12 cellular contexts compared by ENCODE assay signal in genomic region chr1:209653915-209654351, GRCh38. TPM values are rescaled to one million over a fixed set of nuclear protein-coding genes. Genes with fewer than 3 reads are reported as not detected.
DNase-seq lines count a peak whose midpoint lies in the region; ATAC-seq and TF ChIP-seq lines count a peak whose summit lies in the region.
"Had no signal": no experiment of that assay in that cellular context is flagged by ENCODE, and none has a peak within 500 bp of the region (broad histone marks: within the 10 kb centered on the region; RNA-seq: fewer than 3 reads in every experiment).

No MANE protein-coding gene starts in this region.

- peaks cover 7% of the 10 kb centered on the region for H3F3A ChIP-seq in smooth muscle cell (ENCODE audit: low read depth)

- no peak for TF ChIP-seq CTCF in smooth muscle cell (IDR thresholded peaks at IDR 0.05; ENCODE audit: borderline replicate concordance, insufficient read depth, poor library complexity, severe bottlenecking)

- peak; percentile 36 for ATAC-seq in HG03432 (IDR thresholded peaks at IDR 0.05; ENCODE audit: unreplicated experiment)
- no peak for ATAC-seq in GM19351 (IDR thresholded peaks at IDR 0.05; ENCODE audit: unreplicated experiment)

- no peaks in the 10 kb centered on the region for H4K20me1 ChIP-seq in smooth muscle cell (ENCODE audit: low read depth)

- peak; percentile 10 for DNase-seq in DMS79 treated with DMSO at 0.1 percent for 48 hours (lab: John Stamatoyannopoulos, UW)
- DNase-seq in DMS79 (lab: John Stamatoyannopoulos, UW): no peak
- DNase-seq in smooth muscle cell (lab: John Stamatoyannopoulos, UW; ENCODE audit: unreplicated experiment): no peak
- no peak for DNase-seq in cerebellum (ENCODE audit: low spot score)
- DNase-seq in SK-N-DZ (ENCODE audit: low spot score): no peak
- DNase-seq: mesendoderm had no signal

- H3K27ac ChIP-seq in smooth muscle cell (ENCODE audit: low read depth): peak overlapping the region; percentile 89

- no peak overlapping the region for H3K4me3 ChIP-seq in endocrine pancreas (ENCODE audit: control insufficient read depth, insufficient read depth, low read length)
- H3K4me3 ChIP-seq in smooth muscle cell: no peak overlapping the region
- H3K4me3 ChIP-seq: HAP-1 had no signal

- no peak overlapping the region for H2AFZ ChIP-seq in smooth muscle cell (ENCODE audit: low read depth)

- H3K36me3 ChIP-seq in endocrine pancreas (ENCODE audit: control insufficient read depth, insufficient read depth, low read length) (no peaks in the 10 kb centered on the region), smooth muscle cell (ENCODE audit: low read depth) (no peaks in the 10 kb centered on the region)
- H3K36me3 ChIP-seq: HAP-1 had no signal

- H3K79me2 ChIP-seq in smooth muscle cell (ENCODE audit: low read depth): no peaks in the 10 kb centered on the region

- peaks cover 8% of the 10 kb centered on the region for H3K4me1 ChIP-seq in endocrine pancreas (ENCODE audit: control insufficient read depth, insufficient read depth, low read length)
- peaks cover 8% of the 10 kb centered on the region for H3K4me1 ChIP-seq in smooth muscle cell (ENCODE audit: low read depth)
- H3K4me1 ChIP-seq: HAP-1 had no signal

- peak overlapping the region; percentile 22 for H3K9ac ChIP-seq in endocrine pancreas (ENCODE audit: control insufficient read depth, insufficient read depth, low read length)
- no peak overlapping the region for H3K9ac ChIP-seq in smooth muscle cell (ENCODE audit: low read depth)

- H3K9me3 ChIP-seq in endocrine pancreas (ENCODE audit: control insufficient read depth, low read length): no peaks in the 10 kb centered on the region
- H3K9me3 ChIP-seq in smooth muscle cell (replicated peaks; ENCODE audit: low read depth): no peaks in the 10 kb centered on the region
- H3K9me3 ChIP-seq: HAP-1 had no signal

- WGBS in smooth muscle cell (ENCODE audit: low lambda C conversion rate): 89% methylated on average over 7 of the region's 7 CpGs

- H3K27me3 ChIP-seq in endocrine pancreas (ENCODE audit: control insufficient read depth, insufficient read depth, low read length) (no peaks in the 10 kb centered on the region), smooth muscle cell (ENCODE audit: low read depth) (no peaks in the 10 kb centered on the region)

- H3K4me2 ChIP-seq in smooth muscle cell: no peak overlapping the region

RNA-seq across cellular contexts. Expression of gene LAMB3, which starts 1.7 kb away (rescaled TPM):
- total RNA-seq in smooth muscle cell: 24.0 and 29.2 TPM in 2 replicates
- 17.0 and 67.5 TPM in 2 replicates for polyA plus RNA-seq in smooth muscle cell
- 1.00 TPM for total RNA-seq in cerebellum
- 0.03 and 0.29 TPM in 2 replicates for polyA plus RNA-seq in SK-N-DZ (2014; cell fraction: cytosol; rRNA removed)
- 0.04 TPM in 1 of 2 replicates, not detected in the other for polyA plus RNA-seq in SK-N-DZ (2014; cell fraction: nucleus; rRNA removed)

RNA-seq across cellular contexts. Expression of gene G0S2, which starts 21.3 kb away (rescaled TPM):
- total RNA-seq in smooth muscle cell (2.1 and 7.6 TPM in 2 replicates), cerebellum (1.2 TPM)
- 5.7 and 6.7 TPM in 2 replicates for polyA plus RNA-seq in smooth muscle cell
- polyA plus RNA-seq in SK-N-DZ (2014; cell fraction: cytosol; rRNA removed): 0.75 TPM in 1 of 2 replicates, not detected in the other
- not detected in 2 replicates for polyA plus RNA-seq in SK-N-DZ (2014; cell fraction: nucleus; rRNA removed)
- total RNA-seq: A172 had no signal

RNA-seq across cellular contexts. Expression of gene HSD11B1, which starts 50.7 kb away (rescaled TPM):
- total RNA-seq in smooth muscle cell: not detected in 2 replicates
- polyA plus RNA-seq in smooth muscle cell: 0.74 TPM in 1 of 2 replicates, not detected in the other
- total RNA-seq in cerebellum: not detected
- not detected in 2 replicates for polyA plus RNA-seq in SK-N-DZ (2014; cell fraction: cytosol; rRNA removed)
- not detected in 2 replicates for polyA plus RNA-seq in SK-N-DZ (2014; cell fraction: nucleus; rRNA removed)
- total RNA-seq: WTC11 had no signal

Comparison
In these comparisons a context has a peak if more than half of its experiments do, and no peak if none do; other contexts are left out.
1. RNA of gene LAMB3, which starts 1.7 kb away (total RNA-seq): 24.0 to 29.2 TPM in smooth muscle cell; 1.00 TPM in cerebellum (single experiment); every median in the first group is over 10 times any median in the second.